8 cellular contexts compared by ENCODE assay signal in the genomic region with DNA sequence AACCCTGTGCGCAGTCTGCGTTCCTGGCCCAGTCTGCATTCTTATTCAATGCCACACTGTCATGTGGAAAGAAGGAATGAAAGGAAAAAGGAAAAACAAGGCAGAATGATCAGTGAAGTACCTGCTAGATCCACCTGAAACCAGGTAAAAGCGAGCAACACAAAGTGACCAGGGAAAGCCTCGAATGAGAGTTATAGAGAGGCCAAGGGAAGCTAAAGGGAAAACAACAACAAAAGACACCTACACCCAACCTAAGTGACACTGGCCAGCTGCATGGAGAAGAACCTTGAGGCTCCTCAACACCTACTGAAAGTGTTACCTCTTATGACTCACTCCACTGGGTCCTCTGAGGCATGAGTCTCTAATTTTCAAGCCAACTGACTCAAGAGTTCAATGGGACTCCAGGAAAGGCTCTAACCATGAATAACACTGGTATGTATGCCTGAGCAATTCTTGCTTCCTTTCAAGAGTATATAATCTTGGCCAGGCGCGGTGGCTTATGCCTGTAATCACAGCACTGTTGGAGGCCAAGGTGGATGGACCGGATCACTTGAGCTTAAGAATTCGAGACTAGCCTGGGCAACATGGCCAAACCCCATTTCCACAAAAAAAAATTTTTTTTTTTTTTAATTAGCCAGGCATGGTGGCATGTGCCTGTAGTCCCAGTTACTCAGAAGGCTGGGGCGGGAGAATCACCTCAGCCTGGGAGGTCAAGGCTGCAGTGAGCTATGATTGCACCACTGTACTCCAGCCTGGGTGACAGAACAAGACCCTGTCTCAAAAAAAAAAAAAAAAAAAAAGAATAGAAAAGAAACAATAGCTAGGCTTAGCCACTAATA. TPM values are rescaled to one million over a fixed set of nuclear protein-coding genes. Genes with fewer than 3 reads are reported as not detected.
A peak's percentile ranks its signal among the peaks of the same experiment; 100 is the strongest.
DNase-seq lines count a peak whose midpoint lies in the region; ATAC-seq, FAIRE-seq and TF ChIP-seq lines count a peak whose summit lies in the region.

No MANE protein-coding gene starts in this region.

- H3K9me3 ChIP-seq in testis = no peaks in the 10 kb centered on the region

- H3K36me3 ChIP-seq in testis (ENCODE audit: low read depth, missing control alignments) = no peaks in the 10 kb centered on the region

- H3K4me3 Mint-ChIP-seq in naive thymus-derived CD8-positive, alpha-beta T cell = no peak overlapping the region

- POLR2A ChIA-PET in naive thymus-derived CD8-positive, alpha-beta T cell (lab: Charles Lee) = interaction anchor here (0.6 kb wide), 1 partner anchor 72 kb away, joined by 4 read pairs; no protein-coding TSS in a partner anchor

- H3K4me3 ChIP-seq in testis = no peak overlapping the region

- 91 to 94% methylated on average over 9 of the region's 9 CpGs for WGBS in testis, 2 donors

- H3K27ac Mint-ChIP-seq in naive thymus-derived CD8-positive, alpha-beta T cell = peak overlapping the region in 7 of 10 donors; percentile 3 to 61 (median 33)

- H3K9me3 Mint-ChIP-seq in naive thymus-derived CD8-positive, alpha-beta T cell = no peaks in the 10 kb centered on the region

- intact Hi-C loops in testis (cut with DNase I; ENCODE audit: low total_unique reads) = no loop called here

- H3K27ac ChIP-seq in testis = no peak overlapping the region

- peaks cover 4% of the 10 kb centered on the region for H3K4me1 ChIP-seq in testis

- no peaks in the 10 kb centered on the region for H3K27me3 Mint-ChIP-seq in naive thymus-derived CD8-positive, alpha-beta T cell

- DNase-seq in GM19240 (ENCODE audit: insufficient read length, low spot score) (peak; percentile 17), NCI-H69 (lab: John Stamatoyannopoulos, UW) (no peak), frontal cortex (ENCODE audit: low spot score in 2 of 2) (no peak), NCI-H2196 (lab: John Stamatoyannopoulos, UW; ENCODE audit: unreplicated experiment) (no peak), testis (no peak)
- peak; percentile 30 to 33 for DNase-seq in activated T-cell treated with anti-CD3 and anti-CD28 coated beads, Interleukin-2, amount 50 U/mL, for 48 hours
- DNase-seq in naive thymus-derived CD8-positive, alpha-beta T cell = no peak

- H3K4me1 Mint-ChIP-seq in naive thymus-derived CD8-positive, alpha-beta T cell = peaks cover 25 to 67% (median 57%) of the 10 kb centered on the region in 4 donors

- no peak for TF ChIP-seq POLR2A in testis (IDR thresholded peaks at IDR 0.05)

- no peak for TF ChIP-seq CTCF in testis (IDR thresholded peaks at IDR 0.05)

- FAIRE-seq in frontal cortex (lab: Jason Lieb, UNC) = no peak

- H3K27me3 ChIP-seq in testis = no peaks in the 10 kb centered on the region

- peak; percentile 43 for ATAC-seq in HG02884 (IDR thresholded peaks at IDR 0.05; ENCODE audit: unreplicated experiment)
- no peak for ATAC-seq in naive thymus-derived CD8-positive, alpha-beta T cell

- peaks cover 0 to 26% (median 7%) of the 10 kb centered on the region in 3 donors for H3K36me3 Mint-ChIP-seq in naive thymus-derived CD8-positive, alpha-beta T cell

RNA-seq across cellular contexts. Expression of gene MTMR12, which starts 29.0 kb away (rescaled TPM):
- 10 to 100 TPM; 25.4 to 32.5 TPM for total RNA-seq in naive thymus-derived CD8-positive, alpha-beta T cell
- 10 to 100 TPM; 14.2 to 17.2 (median 14.3) TPM for polyA plus RNA-seq in naive thymus-derived CD8-positive, alpha-beta T cell
- total RNA-seq in frontal cortex = 16.7 TPM
- total RNA-seq in testis = 10 to 100 TPM; 59.2 to 64.0 TPM
- polyA plus RNA-seq in testis (ENCODE audit: insufficient read depth, low read depth, low replicate concordance) = 53.6 TPM

Comparison
In these comparisons a context has a peak if more than half of its experiments do, and no peak if none do; other contexts are left out.
1. DNase-seq: peak in GM19240 (single experiment) and activated T-cell treated with anti-CD3 and anti-CD28 coated beads, Interleukin-2, amount 50 U/mL, for 48 hours (2 of 2); none in naive thymus-derived CD8-positive, alpha-beta T cell (0 of 10), NCI-H69 (single experiment), frontal cortex (0 of 2), NCI-H2196 (single experiment) and testis (single experiment).